ENCODE assay signal across 30 cellular contexts in the genomic region with DNA sequence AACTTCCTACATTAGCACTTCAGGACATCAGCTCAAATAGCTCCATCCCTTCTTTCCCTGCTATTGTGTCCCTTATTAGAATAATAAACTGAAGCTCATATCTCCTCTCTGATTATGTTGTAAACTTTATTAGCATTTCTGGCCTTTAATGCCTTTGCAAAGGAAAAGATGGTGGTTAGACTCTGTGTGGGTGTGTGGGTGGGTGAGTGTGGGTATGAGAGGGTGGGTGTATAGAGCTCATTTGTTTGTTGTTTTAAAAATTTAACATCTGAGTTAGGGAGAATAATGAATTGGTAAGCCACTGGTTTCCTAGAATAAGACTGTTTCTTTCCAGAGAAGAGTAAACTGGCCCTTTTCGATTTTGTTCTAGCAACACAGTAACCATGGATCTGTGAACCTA.
"Had no signal": no experiment of that assay in that cellular context is flagged by ENCODE, and none has a peak within 500 bp of the region (broad histone marks: within the 10 kb centered on the region; RNA-seq: fewer than 3 reads in every experiment).

No MANE protein-coding gene starts in this region.

- H3K4me3 ChIP-seq: MG63, SJSA1 had no signal

- H3K27me3 ChIP-seq: brain microvascular endothelial cell, MG63 had no signal

- ATAC-seq: activated CD4-positive, alpha-beta T cell treated with anti-CD3 and anti-CD28 coated beads for 36 hours; activated CD4-positive, CD25-positive, alpha-beta regulatory T cell treated with anti-CD3 and anti-CD28 coated beads, Interleukin-2, amount 50 U/mL, for 24 hours; activated naive CD8-positive, alpha-beta T cell treated with anti-CD3 and anti-CD28 coated beads, Interleukin-2, amount 50 U/mL, for 24 hours; activated T-cell treated with anti-CD3 and anti-CD28 coated beads, Interleukin-2, amount 50 U/mL, for 4 hours; Panc1 had no signal

- H3K9me3 ChIP-seq: MG63, SJSA1 had no signal

- H3K36me3 ChIP-seq: brain microvascular endothelial cell, MG63, SJSA1, WERI-Rb-1 had no signal

- FAIRE-seq: colon had no signal

- H3K27ac ChIP-seq: brain microvascular endothelial cell, SJSA1, WERI-Rb-1 had no signal

- DNase-seq: activated CD4-positive, alpha-beta memory T cell treated with anti-CD3 and anti-CD28 coated beads for 36 hours; activated CD4-positive, alpha-beta T cell treated with anti-CD3 and anti-CD28 coated beads for 36 hours; activated CD4-positive, alpha-beta T cell treated with anti-CD3 and anti-CD28 coated beads, Interleukin-2, amount 10 ng/mL, durations not matched to agents 7 days and 5 days; activated CD8-positive, alpha-beta memory T cell treated with anti-CD3 and anti-CD28 coated beads, Interleukin-2, amount 50 U/mL, for 4 hours; activated gamma-delta T cell treated with Interleukin-2 at 50 U/mL for 16 hours; activated naive CD4-positive, alpha-beta T cell treated with anti-CD3 and anti-CD28 coated beads for 36 hours; activated naive CD8-positive, alpha-beta T cell treated with anti-CD3 and anti-CD28 coated beads, Interleukin-2, amount 50 U/mL, for 24 hours; activated T-cell treated with anti-CD3 and anti-CD28 coated beads for 4 hours; activated T-cell treated with anti-CD3 and anti-CD28 coated beads, Interleukin-2, amount 50 U/mL, for 4 hours; anterior cingulate cortex; brain microvascular endothelial cell; central memory CD4-positive, alpha-beta T cell; Kasumi-1; MG63; NCI-H1048; NCI-H1105 treated with DMSO at 0.1 percent for 48 hours; NCI-H1436; NCI-H1694; NCI-H1930; NCI-H2081 treated with DMSO at 0.1 percent for 48 hours; NCI-H226; NCI-H524 treated with DMSO at 0.1 percent for 48 hours; SHP77 treated with DMSO at 0.1 percent for 48 hours; SW 1271; T1000; WERI-Rb-1 had no signal
